In the genomic region with DNA sequence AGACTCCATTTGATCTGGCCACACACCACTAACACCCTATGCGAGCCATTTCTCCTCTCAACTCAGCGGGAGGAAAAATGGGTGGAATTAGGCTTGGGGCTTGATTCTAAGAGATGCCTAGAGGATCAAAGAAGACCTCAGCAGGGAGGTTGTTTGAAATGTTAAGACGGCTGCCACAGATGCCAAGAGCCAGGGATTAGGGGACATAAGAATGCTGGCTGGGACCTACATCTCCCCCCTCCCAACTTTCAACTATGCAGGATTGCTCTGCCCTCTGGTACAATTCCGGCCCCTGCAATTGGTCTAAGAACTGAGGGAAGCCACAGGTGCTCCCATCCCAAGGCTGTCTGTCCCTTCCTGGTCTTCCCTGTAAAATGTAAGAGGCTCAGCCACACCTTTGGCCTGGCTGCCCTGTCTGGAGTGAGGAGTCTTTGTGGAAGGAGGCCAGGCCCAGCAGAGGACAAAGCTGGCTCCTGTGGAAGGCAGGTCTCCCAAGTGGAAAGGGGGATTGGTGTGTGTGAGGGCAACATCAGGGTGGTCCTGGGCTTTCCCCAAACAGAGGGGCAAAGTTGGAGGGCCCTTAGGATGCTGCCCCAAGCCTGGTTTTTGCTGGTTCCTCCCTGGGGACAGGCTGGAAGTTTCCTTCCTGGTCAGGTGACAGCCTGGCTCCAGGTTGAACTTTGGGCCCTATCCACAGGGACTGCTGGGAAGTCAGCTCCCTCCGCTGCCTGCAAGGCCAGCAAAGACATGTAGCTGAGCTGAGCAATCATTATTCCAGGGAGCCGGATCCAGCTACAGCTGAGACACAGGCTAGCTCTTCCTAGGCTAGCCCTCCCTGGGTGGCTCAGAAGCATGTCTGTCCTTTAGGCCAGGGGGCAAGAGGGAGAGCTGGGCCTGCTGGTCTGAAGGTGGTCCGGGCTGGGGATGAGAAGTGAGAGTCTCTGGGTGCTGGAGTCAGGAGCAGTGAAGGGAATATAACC, we compare ENCODE assay signal across 20 cellular contexts. TPM values are rescaled to one million over a fixed set of nuclear protein-coding genes. Genes with fewer than 3 reads are reported as not detected.
DNase-seq lines count a peak whose midpoint lies in the region; ATAC-seq and TF ChIP-seq lines count a peak whose summit lies in the region.
"Had no signal": no experiment of that assay in that cellular context is flagged by ENCODE, and none has a peak within 500 bp of the region (broad histone marks: within the 10 kb centered on the region; RNA-seq: fewer than 3 reads in every experiment).

No MANE protein-coding gene starts in this region.

- no peaks in the 10 kb centered on the region for H3K79me2 ChIP-seq in Loucy (ENCODE audit: insufficient read depth, low read length)

- H2AFZ ChIP-seq in Loucy (ENCODE audit: low read length) (peak overlapping the region; percentile 39; the same call in 1 of the 2 replicates), mesenchymal stem cell (ENCODE audit: low read depth, low read length) (no peak overlapping the region)

- peak overlapping the region; percentile 18 for H4K91ac ChIP-seq in mesenchymal stem cell (ENCODE audit: low read length)

- H3K4me3 ChIP-seq in A673 (ENCODE audit: low read depth, low read length, poor library complexity, severe bottlenecking) (no peak overlapping the region), Loucy (ENCODE audit: low read length, poor library complexity, severe bottlenecking) (no peak overlapping the region), esophagus (ENCODE audit: low read depth in 1 of 2, low read length in 2 of 2) (no peak overlapping the region), mesenchymal stem cell (ENCODE audit: insufficient read depth in 1 of 2, low read depth in 1 of 2, low read length in 2 of 2) (no peak overlapping the region), brain microvascular endothelial cell (ENCODE audit: low read depth, low read length) (no peak overlapping the region)
- H3K4me3 ChIP-seq: ascending aorta, gastroesophageal sphincter, vagina had no signal

- H3K4me2 ChIP-seq in Loucy (ENCODE audit: low read depth, low read length, poor library complexity, severe bottlenecking) (no peak overlapping the region), mesenchymal stem cell (ENCODE audit: low read length, poor library complexity, severe bottlenecking) (no peak overlapping the region)

- CTCF ChIA-PET in A673 (lab: Charles Lee), result no interaction called here

- 63 to 67% methylated on average over 7 of the region's 7 CpGs for WGBS in esophagus, 2 donors
- WGBS in mesenchymal stem cell, result 72% methylated on average over 6 of the region's 7 CpGs

- in situ Hi-C loops in brain microvascular endothelial cell (cut with HindIII; ENCODE audit: low pct_ligation_motif_present, low sequenced_read_pairs), result no loop called here

- H3K9me2 ChIP-seq in Loucy (replicated peaks; ENCODE audit: low read depth, low read length), result no peaks in the 10 kb centered on the region

- DNase-seq in A673 (ENCODE audit: low spot score), result peak; percentile 40
- DNase-seq in mesenchymal stem cell, result no peak
- no peak for DNase-seq in cerebellum (ENCODE audit: low spot score)
- DNase-seq in foreskin melanocyte, result no peak
- no peak for DNase-seq in brain microvascular endothelial cell
- DNase-seq: activated B cell treated with CpG ODN at 0.5 μM for 24 hours; activated effector memory CD4-positive, alpha-beta T cell treated with Interleukin-2 at 50 U/mL for 16 hours; effector memory CD4-positive, alpha-beta T cell; GOT3; left ventricle myocardium superior; NCI-H1930; NCI-H69; T-cell had no signal

- H2BK15ac ChIP-seq in mesenchymal stem cell (ENCODE audit: low read depth, poor library complexity, severe bottlenecking), result no peak overlapping the region

- no peaks in the 10 kb centered on the region for H3K9me3 ChIP-seq in A673 (ENCODE audit: low read depth, low read length, poor library complexity, severe bottlenecking)
- no peaks in the 10 kb centered on the region for H3K9me3 ChIP-seq in Loucy (ENCODE audit: insufficient read depth, low read depth, low read length)
- H3K9me3 ChIP-seq in esophagus (ENCODE audit: control insufficient read depth in 2 of 2, insufficient read depth in 1 of 2, low read depth in 1 of 2, low read length in 1 of 2), result no peaks in the 10 kb centered on the region
- H3K9me3 ChIP-seq in mesenchymal stem cell (ENCODE audit: control insufficient read depth, low read length), result no peaks in the 10 kb centered on the region
- H3K9me3 ChIP-seq: ascending aorta, gastroesophageal sphincter, vagina had no signal

- H3K4ac ChIP-seq in mesenchymal stem cell (ENCODE audit: low read depth in 1 of 2, low read length in 2 of 2), result no peak overlapping the region

- no peak overlapping the region for H3K23ac ChIP-seq in mesenchymal stem cell (ENCODE audit: low read length in 2 of 2)

- ATAC-seq in HG02759 (IDR thresholded peaks at IDR 0.05; ENCODE audit: unreplicated experiment), result no peak
- ATAC-seq: gastroesophageal sphincter, left ventricle myocardium superior, T-cell had no signal

- no peak overlapping the region for H2BK120ac ChIP-seq in mesenchymal stem cell (ENCODE audit: low read depth, low read length)

- POLR2A ChIA-PET in A673 (lab: Charles Lee; ENCODE audit: low non-redundant PET), result interaction anchor here (0.6 kb wide), 1 partner anchor 13 kb away, joined by 9 read pairs; no protein-coding TSS in a partner anchor

- no TSS peak for BruUV-seq in A673 (replicated peaks; lab: Mats Ljungman, UMichigan)

- no peak overlapping the region for H4K8ac ChIP-seq in mesenchymal stem cell (ENCODE audit: low read length)

- H2AK5ac ChIP-seq in mesenchymal stem cell (ENCODE audit: low read length, severe bottlenecking), result peak overlapping the region; percentile 27

- H4K20me1 ChIP-seq in Loucy (ENCODE audit: insufficient read depth, low read length, poor library complexity, severe bottlenecking), result no peaks in the 10 kb centered on the region

- H3K36me3 ChIP-seq in A673 (ENCODE audit: insufficient read depth, low read length, poor library complexity, severe bottlenecking), result no peaks in the 10 kb centered on the region
- no peaks in the 10 kb centered on the region for H3K36me3 ChIP-seq in Loucy (ENCODE audit: insufficient read depth, low read length)
- H3K36me3 ChIP-seq in esophagus (ENCODE audit: control insufficient read depth in 2 of 2, insufficient read depth in 2 of 2, low read length in 1 of 2), result no peaks in the 10 kb centered on the region
- H3K36me3 ChIP-seq in mesenchymal stem cell (ENCODE audit: control insufficient read depth in 1 of 2, insufficient read depth in 2 of 2, low read depth in 1 of 2, low read length in 2 of 2), result peaks cover 0 to 3% of the 10 kb centered on the region in 2 experiments
- no peaks in the 10 kb centered on the region for H3K36me3 ChIP-seq in brain microvascular endothelial cell (replicated peaks)
- H3K36me3 ChIP-seq: ascending aorta, gastroesophageal sphincter, vagina had no signal

- no peak overlapping the region for H3K14ac ChIP-seq in mesenchymal stem cell (ENCODE audit: low read length in 2 of 2)

- H3K79me1 ChIP-seq in mesenchymal stem cell (replicated peaks; ENCODE audit: low read length, poor library complexity, severe bottlenecking), result peaks cover 2% of the 10 kb centered on the region

- no peak overlapping the region for H3K27ac ChIP-seq in A673 (ENCODE audit: low read depth, low read length, poor library complexity, severe bottlenecking)
- H3K27ac ChIP-seq in esophagus (ENCODE audit: low read depth in 2 of 2, low read length in 1 of 2), result peak overlapping the region; percentile 29 to 67
- H3K27ac ChIP-seq in mesenchymal stem cell (ENCODE audit: low read length, poor library complexity, severe bottlenecking), result no peak overlapping the region
- no peak overlapping the region for H3K27ac ChIP-seq in brain microvascular endothelial cell
- H3K27ac ChIP-seq: ascending aorta, gastroesophageal sphincter, vagina had no signal

- no peak overlapping the region for H2BK12ac ChIP-seq in mesenchymal stem cell (ENCODE audit: low read length in 2 of 2)

- H3K4me1 ChIP-seq in A673 (ENCODE audit: insufficient read depth, low read length, poor library complexity, severe bottlenecking) (no peaks in the 10 kb centered on the region), Loucy (ENCODE audit: insufficient read depth, low read length, poor library complexity, severe bottlenecking) (no peaks in the 10 kb centered on the region), esophagus (ENCODE audit: control insufficient read depth in 2 of 2, insufficient read depth in 2 of 2, low read length in 1 of 2) (peaks cover 2 to 16% of the 10 kb centered on the region in 2 donors), mesenchymal stem cell (ENCODE audit: control insufficient read depth, insufficient read depth, low read depth, low read length) (peaks cover 10% of the 10 kb centered on the region)

- H3K9ac ChIP-seq in Loucy (ENCODE audit: low read depth, low read length, poor library complexity, severe bottlenecking) (no peak overlapping the region), mesenchymal stem cell (ENCODE audit: low read length) (no peak overlapping the region)

- no peak overlapping the region for H2BK5ac ChIP-seq in mesenchymal stem cell (ENCODE audit: low read depth, low read length, poor library complexity, severe bottlenecking)

- H3K18ac ChIP-seq in mesenchymal stem cell (ENCODE audit: low read depth in 1 of 2, low read length in 2 of 2), result no peak overlapping the region

- H3K27me3 ChIP-seq in A673 (replicated peaks; ENCODE audit: insufficient read depth, low read depth, low read length, poor library complexity) (no peaks in the 10 kb centered on the region), Loucy (ENCODE audit: insufficient read depth, low read length, poor library complexity, severe bottlenecking) (no peaks in the 10 kb centered on the region), esophagus (ENCODE audit: control insufficient read depth in 1 of 2, insufficient read depth in 2 of 2, low read length in 2 of 2) (no peaks in the 10 kb centered on the region), mesenchymal stem cell (ENCODE audit: control insufficient read depth in 1 of 2, insufficient read depth in 1 of 2, low read length in 2 of 2) (peaks cover 0 to 7% of the 10 kb centered on the region in 2 experiments), brain microvascular endothelial cell (replicated peaks) (no peaks in the 10 kb centered on the region)
- H3K27me3 ChIP-seq: ascending aorta, gastroesophageal sphincter, vagina had no signal

- no peaks in the 10 kb centered on the region for H3F3A ChIP-seq in Loucy (ENCODE audit: low read depth)

- TF ChIP-seq CTCF in A673 (conservative IDR thresholded peaks at IDR 0.05; ENCODE audit: low read depth, low read length), result no peak
- TF ChIP-seq CTCF in Loucy (conservative IDR thresholded peaks at IDR 0.05; ENCODE audit: low read length), result no peak
- no peak for TF ChIP-seq CTCF in brain microvascular endothelial cell (IDR thresholded peaks at IDR 0.05; ENCODE audit: low read depth, low read length, missing control alignments)

- intact Hi-C loops in A673 (cut with micrococcal nuclease; ENCODE audit: unreplicated experiment), result no loop called here

RNA-seq across cellular contexts. Expression of a gene that starts 34.5 kb away (rescaled TPM):
- total RNA-seq in A673 (2021), result 0.71 TPM in 1 of 2 replicates, not detected in the other
- polyA plus RNA-seq in esophagus, result 1 to 10 TPM; 2.8 to 4.9 TPM
- 25.2 TPM for polyA plus RNA-seq in mesenchymal stem cell (2013, experiment 1 of 2)
- polyA plus RNA-seq in mesenchymal stem cell (2013, experiment 2 of 2), result 25.1 TPM
- total RNA-seq in cerebellum, result 2.4 TPM
- total RNA-seq: activated B cell treated with CpG ODN at 0.5 μM for 24 hours had no signal
- polyA plus RNA-seq: neural cell had no signal

Comparison
In these comparisons a context has a peak if more than half of its experiments do, and no peak if none do; other contexts are left out.
1. H3K27ac ChIP-seq: peak in esophagus (2 of 2); none in A673 (single experiment), mesenchymal stem cell (single experiment) and brain microvascular endothelial cell (single experiment).